8 cellular contexts compared by ENCODE assay signal in genomic region chr2:219177594-219178376, GRCh38. TPM values are rescaled to one million over a fixed set of nuclear protein-coding genes. Genes with fewer than 3 reads are reported as not detected.
DNase-seq lines count a peak whose midpoint lies in the region; ATAC-seq and TF ChIP-seq lines count a peak whose summit lies in the region.

TSS of gene RETREG2 (plus strand) at chr2:219178275. CDS start at chr2:219178353, 78 bp downstream.

- H3K36me3 Mint-ChIP-seq in activated T-helper 2 cell treated with anti-CD3 and anti-CD28 coated beads, Interferon-gamma antibody, Interleukin-2, Interleukin-4, amounts not matched to agents 10 μg/mL and 5 μg/mL and 100 μg/mL, durations not matched to agents 14 hours and 24 hours and 36 hours (ENCODE audit: low read depth) = peaks cover 47% of the 10 kb centered on the region
- peaks cover 33% of the 10 kb centered on the region for H3K36me3 Mint-ChIP-seq in nephron (ENCODE audit: low read depth)

- peaks cover 36% of the 10 kb centered on the region for H3K36me3 ChIP-seq in RWPE2 (ENCODE audit: low read depth)

- TF ChIP-seq CTCF in RWPE2 (IDR thresholded peaks at IDR 0.05; ENCODE audit: poor library complexity, severe bottlenecking) (peak; percentile 54), fibroblast of pulmonary artery (IDR thresholded peaks at IDR 0.05; ENCODE audit: low read length, missing control alignments) (no peak), nephron (IDR thresholded peaks at IDR 0.05; ENCODE audit: unreplicated experiment in 3 of 3) (peak; percentile 33 to 45 (median 38))

- H3K4me1 ChIP-seq in RWPE2 (ENCODE audit: insufficient read depth, poor library complexity, severe bottlenecking) = no peaks in the 10 kb centered on the region

- H3K27me3 ChIP-seq in RWPE2 (ENCODE audit: insufficient read depth, poor library complexity, severe bottlenecking) = no peaks in the 10 kb centered on the region

- H3K27ac Mint-ChIP-seq in activated T-helper 2 cell treated with anti-CD3 and anti-CD28 coated beads, Interferon-gamma antibody, Interleukin-2, Interleukin-4, amounts not matched to agents 10 μg/mL and 5 μg/mL and 100 μg/mL, durations not matched to agents 14 hours and 24 hours and 36 hours = peak within 1 kb of the TSS; percentile 98
- H3K27ac Mint-ChIP-seq in nephron = peak within 1 kb of the TSS; percentile 99 to 100 (median 100)
- peak within 1 kb of the TSS; percentile 98 for H3K27ac Mint-ChIP-seq in stimulated activated naive CD8-positive, alpha-beta T cell treated with anti-CD3 and anti-CD28 coated beads, Interleukin-15, amount 100 ng/mL, for 72 hours

- H3K27ac ChIP-seq in RWPE2 (ENCODE audit: poor library complexity, severe bottlenecking) = peak within 1 kb of the TSS; percentile 91

- no peaks in the 10 kb centered on the region for H3K27me3 Mint-ChIP-seq in activated T-helper 2 cell treated with anti-CD3 and anti-CD28 coated beads, Interferon-gamma antibody, Interleukin-2, Interleukin-4, amounts not matched to agents 10 μg/mL and 5 μg/mL and 100 μg/mL, durations not matched to agents 14 hours and 24 hours and 36 hours (ENCODE audit: low read depth)
- peaks cover 2% of the 10 kb centered on the region for H3K27me3 Mint-ChIP-seq in nephron (ENCODE audit: low read depth)
- H3K27me3 Mint-ChIP-seq in stimulated activated naive CD8-positive, alpha-beta T cell treated with anti-CD3 and anti-CD28 coated beads, Interleukin-15, amount 100 ng/mL, for 72 hours = no peaks in the 10 kb centered on the region

- intact Hi-C loops in activated T-helper 2 cell treated with anti-CD3 and anti-CD28 coated beads, Interferon-gamma antibody, Interleukin-2, Interleukin-4, amounts not matched to agents 10 μg/mL and 5 μg/mL and 100 μg/mL, durations not matched to agents 14 hours and 24 hours and 36 hours (cut with micrococcal nuclease) = loop anchor here (1.0 to 10.0 kb wide), 11 partner anchors 17 to 780 kb away; partner anchors contain the start of genes ABCB6, ANKZF1, ATG9A and CHPF

- H3K4me3 ChIP-seq in RWPE2 (ENCODE audit: severe bottlenecking) = peak within 1 kb of the TSS; percentile 81
- peak within 1 kb of the TSS; percentile 61 for H3K4me3 ChIP-seq in fibroblast of pulmonary artery (replicated peaks; ENCODE audit: low read depth, low read length)

- DNase-seq in DMS53 treated with DMSO at 0.1 percent for 48 hours (lab: John Stamatoyannopoulos, UW; ENCODE audit: unreplicated experiment) = peak; percentile 88
- peak; percentile 85 for DNase-seq in LHCN-M2 (ENCODE audit: low read depth)
- DNase-seq in RWPE2 (ENCODE audit: low spot score) = peak; percentile 90
- DNase-seq in activated T-helper 2 cell treated with anti-CD3 and anti-CD28 coated beads, Interferon-gamma antibody, Interleukin-2, Interleukin-4, amounts not matched to agents 10 μg/mL and 5 μg/mL and 100 μg/mL, durations not matched to agents 14 hours and 24 hours and 36 hours (ENCODE audit: low spot score) = peak; percentile 79
- DNase-seq in fibroblast of pulmonary artery (ENCODE audit: low read depth) = peak; percentile 92
- peak; percentile 79 to 80 for DNase-seq in stimulated activated naive CD8-positive, alpha-beta T cell treated with anti-CD3 and anti-CD28 coated beads, Interleukin-15, amount 100 ng/mL, for 72 hours

- no peaks in the 10 kb centered on the region for H3K9me3 Mint-ChIP-seq in activated T-helper 2 cell treated with anti-CD3 and anti-CD28 coated beads, Interferon-gamma antibody, Interleukin-2, Interleukin-4, amounts not matched to agents 10 μg/mL and 5 μg/mL and 100 μg/mL, durations not matched to agents 14 hours and 24 hours and 36 hours
- no peaks in the 10 kb centered on the region for H3K9me3 Mint-ChIP-seq in nephron
- H3K9me3 Mint-ChIP-seq in stimulated activated naive CD8-positive, alpha-beta T cell treated with anti-CD3 and anti-CD28 coated beads, Interleukin-15, amount 100 ng/mL, for 72 hours = no peaks in the 10 kb centered on the region

- peak; percentile 33 for ATAC-seq in GM21717 (IDR thresholded peaks at IDR 0.05; ENCODE audit: unreplicated experiment)
- ATAC-seq in RWPE2 (ENCODE audit: low read depth) = peak; percentile 73
- peak; percentile 54 for ATAC-seq in stimulated activated naive CD8-positive, alpha-beta T cell treated with anti-CD3 and anti-CD28 coated beads, Interleukin-15, amount 100 ng/mL, for 72 hours

- H3K9me3 ChIP-seq in RWPE2 (ENCODE audit: severe bottlenecking) = no peaks in the 10 kb centered on the region

- H3K4me3 Mint-ChIP-seq in activated T-helper 2 cell treated with anti-CD3 and anti-CD28 coated beads, Interferon-gamma antibody, Interleukin-2, Interleukin-4, amounts not matched to agents 10 μg/mL and 5 μg/mL and 100 μg/mL, durations not matched to agents 14 hours and 24 hours and 36 hours (ENCODE audit: low read depth) = peak within 1 kb of the TSS; percentile 94
- H3K4me3 Mint-ChIP-seq in nephron = peak within 1 kb of the TSS; percentile 97 to 100 (median 99)
- H3K4me3 Mint-ChIP-seq in stimulated activated naive CD8-positive, alpha-beta T cell treated with anti-CD3 and anti-CD28 coated beads, Interleukin-15, amount 100 ng/mL, for 72 hours = peak within 1 kb of the TSS; percentile 97

- H3K4me1 Mint-ChIP-seq in activated T-helper 2 cell treated with anti-CD3 and anti-CD28 coated beads, Interferon-gamma antibody, Interleukin-2, Interleukin-4, amounts not matched to agents 10 μg/mL and 5 μg/mL and 100 μg/mL, durations not matched to agents 14 hours and 24 hours and 36 hours (ENCODE audit: low read depth) = peaks cover 38% of the 10 kb centered on the region
- H3K4me1 Mint-ChIP-seq in nephron = peaks cover 34% of the 10 kb centered on the region
- H3K4me1 Mint-ChIP-seq in stimulated activated naive CD8-positive, alpha-beta T cell treated with anti-CD3 and anti-CD28 coated beads, Interleukin-15, amount 100 ng/mL, for 72 hours = peaks cover 60% of the 10 kb centered on the region

RNA-seq across cellular contexts. Expression of gene RETREG2, which starts in this region (rescaled TPM):
- total RNA-seq in LHCN-M2 (2014; rRNA removed) = 70.3 and 88.3 TPM in 2 replicates
- 85.3 TPM for polyA plus RNA-seq in LHCN-M2 (2012)
- total RNA-seq in activated T-helper 2 cell treated with anti-CD3 and anti-CD28 coated beads, Interferon-gamma antibody, Interleukin-2, Interleukin-4, amounts not matched to agents 10 μg/mL and 5 μg/mL and 100 μg/mL, durations not matched to agents 14 hours and 24 hours and 36 hours = 52.5 and 57.4 TPM in 2 replicates

Comparison
In these comparisons a context has a peak if more than half of its experiments do, and no peak if none do; other contexts are left out.
1. Peak in every context shown above with its lines: DNase-seq, ATAC-seq, H3K4me3 ChIP-seq and H3K27ac ChIP-seq.